Comparison of ENCODE assay signal across 8 cellular contexts in the genomic region with DNA sequence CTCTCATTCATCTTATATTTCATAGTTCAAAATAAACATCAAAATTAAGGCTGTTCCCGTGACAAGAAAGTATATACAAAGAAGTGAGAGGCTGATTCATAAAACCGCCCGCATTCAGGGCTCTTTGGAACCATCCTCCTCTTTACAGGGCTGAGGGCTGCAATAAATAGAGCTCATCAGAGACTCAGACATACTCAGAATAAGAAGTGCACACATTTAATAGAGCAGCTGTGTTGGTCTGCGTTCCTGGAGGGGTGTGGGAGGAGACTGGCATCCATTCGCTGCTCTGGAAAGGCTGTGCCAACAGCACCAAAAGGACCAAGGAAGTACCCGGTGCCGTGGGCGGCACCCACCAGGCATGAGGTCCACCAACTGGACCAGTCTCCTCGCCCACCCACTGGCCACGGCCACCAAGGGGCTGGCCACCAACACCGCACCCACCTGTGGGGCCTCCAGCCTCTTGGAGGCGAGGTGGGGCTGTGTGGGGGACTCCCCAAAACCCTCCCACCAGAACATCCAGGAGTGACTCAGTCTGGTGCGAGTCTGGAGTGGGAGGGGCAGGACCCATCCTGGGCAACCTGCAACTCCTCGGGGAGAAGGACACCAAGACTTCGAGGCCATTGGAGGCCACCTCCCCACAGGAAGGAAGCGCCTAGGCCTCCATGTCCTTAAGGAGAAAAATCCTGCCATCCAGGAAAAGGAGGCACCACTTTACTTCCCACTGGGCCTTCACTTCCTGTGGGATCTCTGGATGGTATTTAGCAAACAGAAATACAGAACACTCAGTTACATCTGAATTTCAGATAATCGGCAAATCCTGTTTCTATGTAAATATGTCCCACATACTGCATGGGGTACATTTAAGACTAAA. TPM values are rescaled to one million over a fixed set of nuclear protein-coding genes. Genes with fewer than 3 reads are reported as not detected.
A peak's percentile ranks its signal among the peaks of the same experiment; 100 is the strongest.
DNase-seq lines count a peak whose midpoint lies in the region; ATAC-seq, FAIRE-seq and TF ChIP-seq lines count a peak whose summit lies in the region.

No MANE protein-coding gene starts in this region.

- POLR2A ChIA-PET in CD8-positive, alpha-beta memory T cell (lab: Charles Lee) = interaction anchor here (0.5 to 3.4 kb wide), 6 partner anchors 21 to 220 kb away, joined by 3 to 63 read pairs (median 10); no protein-coding TSS in a partner anchor
- POLR2A ChIA-PET in RWPE1 (lab: Yijun Ruan, JAX; ENCODE audit: low non-redundant PET) = no interaction called here

- H3K9me3 ChIP-seq in CD8-positive, alpha-beta memory T cell (ENCODE audit: low read length) = no peaks in the 10 kb centered on the region
- no peaks in the 10 kb centered on the region for H3K9me3 ChIP-seq in astrocyte (ENCODE audit: insufficient read depth, low read depth, low read length)

- H3K4me1 ChIP-seq in CD8-positive, alpha-beta memory T cell (ENCODE audit: insufficient read depth, low read length) = peaks cover 87% of the 10 kb centered on the region
- H3K4me1 ChIP-seq in astrocyte (ENCODE audit: insufficient read depth, low read length) = peaks cover 5% of the 10 kb centered on the region

- peak; percentile 25 for ATAC-seq in GM21737 (IDR thresholded peaks at IDR 0.05; ENCODE audit: unreplicated experiment)

- no peaks in the 10 kb centered on the region for H4K20me1 ChIP-seq in astrocyte (ENCODE audit: insufficient read depth, low read length)

- no peaks in the 10 kb centered on the region for H3K9me3 Mint-ChIP-seq in CD8-positive, alpha-beta memory T cell
- H3K9me3 Mint-ChIP-seq in astrocyte (ENCODE audit: unreplicated experiment) = no peaks in the 10 kb centered on the region

- peaks cover 0 to 4% (median 0%) of the 10 kb centered on the region in 3 donors for H3K36me3 Mint-ChIP-seq in CD8-positive, alpha-beta memory T cell
- no peaks in the 10 kb centered on the region for H3K36me3 Mint-ChIP-seq in astrocyte (ENCODE audit: low read depth, unreplicated experiment)

- peak overlapping the region; percentile 38 to 87 (median 60) for H3K4me3 Mint-ChIP-seq in CD8-positive, alpha-beta memory T cell
- H3K4me3 Mint-ChIP-seq in astrocyte (ENCODE audit: unreplicated experiment) = no peak overlapping the region

- peak overlapping the region; percentile 95 for H3K27ac ChIP-seq in CD8-positive, alpha-beta memory T cell (ENCODE audit: low read depth, low read length)
- H3K27ac ChIP-seq in RWPE1 (peak overlapping the region; percentile 9; the same call in 1 of the 2 replicates), astrocyte (ENCODE audit: low read depth, low read length) (peak overlapping the region; percentile 4)

- H3K27me3 Mint-ChIP-seq in CD8-positive, alpha-beta memory T cell = no peaks in the 10 kb centered on the region
- H3K27me3 Mint-ChIP-seq in astrocyte (ENCODE audit: low read depth, unreplicated experiment) = no peaks in the 10 kb centered on the region

- TF ChIP-seq CTCF in RWPE1 (conservative IDR thresholded peaks at IDR 0.05; ENCODE audit: low read depth) = no peak
- TF ChIP-seq CTCF in astrocyte (IDR thresholded peaks at IDR 0.05; ENCODE audit: insufficient read depth, low read depth, low read length) = no peak

- H3K27ac Mint-ChIP-seq in CD8-positive, alpha-beta memory T cell = peak overlapping the region; percentile 89 to 99 (median 97)
- peak overlapping the region; percentile 37 for H3K27ac Mint-ChIP-seq in astrocyte (ENCODE audit: unreplicated experiment)

- FAIRE-seq in astrocyte (lab: Jason Lieb, UNC) = no peak

- no peaks in the 10 kb centered on the region for H3K27me3 ChIP-seq in CD8-positive, alpha-beta memory T cell (ENCODE audit: insufficient read depth, low read length, poor library complexity, severe bottlenecking)
- H3K27me3 ChIP-seq in astrocyte (ENCODE audit: insufficient read depth, low read length) = no peaks in the 10 kb centered on the region

- peak overlapping the region; percentile 10 for H3K4me3 ChIP-seq in CD8-positive, alpha-beta memory T cell (ENCODE audit: low read length)
- no peak overlapping the region for H3K4me3 ChIP-seq in astrocyte (ENCODE audit: insufficient read depth, low read depth, low read length)

- no peaks in the 10 kb centered on the region for H3K79me2 ChIP-seq in astrocyte (ENCODE audit: insufficient read depth, low read length)

- peaks cover 68 to 85% (median 77%) of the 10 kb centered on the region in 3 donors for H3K4me1 Mint-ChIP-seq in CD8-positive, alpha-beta memory T cell
- H3K4me1 Mint-ChIP-seq in astrocyte (ENCODE audit: low read depth, unreplicated experiment) = peaks cover 27% of the 10 kb centered on the region

- peak overlapping the region; percentile 14 for H3K4me2 ChIP-seq in astrocyte (ENCODE audit: low read length)

- DNase-seq in CD8-positive, alpha-beta memory T cell = peak; percentile 27 to 71 (median 42)
- DNase-seq in RWPE1 (ENCODE audit: low spot score) (no peak), astrocyte (ENCODE audit: low read depth) (no peak), GM19240 (ENCODE audit: insufficient read length, low spot score) (no peak), NCI-H187 (lab: John Stamatoyannopoulos, UW) (no peak), dermis blood vessel endothelial cell (no peak)
- peak in 2 of 3 donors; percentile 22 to 42 for DNase-seq in stimulated activated CD4-positive, alpha-beta T cell treated with anti-CD3 and anti-CD28 coated beads, TNF-alpha, amount 100 ng/mL, for 1 hour (ENCODE audit: low read depth in 3 of 3, low spot score in 1 of 3)

- no peak overlapping the region for H2AFZ ChIP-seq in astrocyte (ENCODE audit: low read depth, low read length)

- H3K9ac ChIP-seq in astrocyte (ENCODE audit: low read length) = no peak overlapping the region

- CTCF ChIA-PET in CD8-positive, alpha-beta memory T cell (lab: Charles Lee) = interaction anchor here (1.3 to 3.6 kb wide), 10 partner anchors 13 to 232 kb away, joined by 3 to 42 read pairs (median 14); a partner anchor contains a TSS
- CTCF ChIA-PET in RWPE1 (lab: Yijun Ruan, JAX) = interaction anchor here (2.1 kb wide), 1 partner anchor 221 kb away, joined by 7 read pairs; no protein-coding TSS in a partner anchor

- H3K36me3 ChIP-seq in CD8-positive, alpha-beta memory T cell (ENCODE audit: insufficient read depth, low read length) = no peaks in the 10 kb centered on the region
- no peaks in the 10 kb centered on the region for H3K36me3 ChIP-seq in astrocyte (ENCODE audit: insufficient read depth, low read length)

RNA-seq across cellular contexts. Expression of a gene that starts 32.7 kb away (rescaled TPM):
- 10 to 100 TPM; 16.5 to 19.9 TPM for total RNA-seq in CD8-positive, alpha-beta memory T cell
- 11.7 TPM for polyA plus RNA-seq in CD8-positive, alpha-beta memory T cell
- 8.0 and 11.9 TPM in 2 replicates for total RNA-seq in astrocyte
- total RNA-seq in dermis blood vessel endothelial cell = 4.2 and 5.3 TPM in 2 replicates

Comparison
In these comparisons a context has a peak if more than half of its experiments do, and no peak if none do; other contexts are left out.
1. DNase-seq: peak in CD8-positive, alpha-beta memory T cell (5 of 5) and stimulated activated CD4-positive, alpha-beta T cell treated with anti-CD3 and anti-CD28 coated beads, TNF-alpha, amount 100 ng/mL, for 1 hour (2 of 3); none in RWPE1 (single experiment), astrocyte (single experiment), GM19240 (single experiment), NCI-H187 (0 of 2) and dermis blood vessel endothelial cell (single experiment).
2. H3K27ac ChIP-seq: peak in every context shown above with its lines; median percentile 95 in CD8-positive, alpha-beta memory T cell; 9 in RWPE1; 4 in astrocyte.